In genomic region chr2:44920751-44921150, GRCh38 we compare ENCODE assay signal across 2 cellular contexts.
TF ChIP-seq lines count a peak whose summit lies in the region.

No MANE protein-coding gene starts in this region.

TF ChIP-seq in SK-N-SH, 30 proteins besides CTCF, POLR2A, EP300 and RAD21 (continued from another document):
- no peak for TF ChIP-seq ZBTB33 (IDR thresholded peaks at IDR 0.05; ENCODE audit: borderline replicate concordance, low read depth)
- no peak for TF ChIP-seq RFX5 (IDR thresholded peaks at IDR 0.05; ENCODE audit: low read length)
- TF ChIP-seq YY1 (IDR thresholded peaks at IDR 0.05; ENCODE audit: low read depth): no peak
- TF ChIP-seq IRF3 (IDR thresholded peaks at IDR 0.05; ENCODE audit: low read depth, low read length): no peak
- no peak for TF ChIP-seq USF1 (IDR thresholded peaks at IDR 0.05; ENCODE audit: borderline replicate concordance, low read depth)
- no peak for TF ChIP-seq MAX (IDR thresholded peaks at IDR 0.05; ENCODE audit: low read depth)
- TF ChIP-seq SIN3A (IDR thresholded peaks at IDR 0.05; ENCODE audit: borderline replicate concordance, low read depth, low read length): no peak
- no peak for TF ChIP-seq FOXM1 (IDR thresholded peaks at IDR 0.05; ENCODE audit: low read depth)
- no peak for TF ChIP-seq POLR2AphosphoS5 (IDR thresholded peaks at IDR 0.05; ENCODE audit: low read depth, low read length)
- TF ChIP-seq GATA2 (CRISPR knock-in tag; IDR thresholded peaks at IDR 0.05): no peak
- TF ChIP-seq NRF1 (IDR thresholded peaks at IDR 0.05; ENCODE audit: low read depth, low read length): no peak
- no peak for TF ChIP-seq JUND (IDR thresholded peaks at IDR 0.05)
- TF ChIP-seq TCF12 (IDR thresholded peaks at IDR 0.05): no peak
- no peak for TF ChIP-seq TAF1 (IDR thresholded peaks at IDR 0.05; ENCODE audit: borderline replicate concordance, low read depth, low read length)
TF ChIP-seq in SK-N-SH: peak in this region for 0.

TF ChIP-seq in SK-N-SH treated with all-trans-retinoic acid at 6 μM for 48 hours, 23 proteins besides CTCF, POLR2A, EP300 and RAD21 (continued from another document):
- TF ChIP-seq CSRNP3 (CRISPR knock-in tag; IDR thresholded peaks at IDR 0.05) (no peak), ESRRG (CRISPR knock-in tag; IDR thresholded peaks at IDR 0.05) (no peak), CSDC2 (CRISPR knock-in tag; IDR thresholded peaks at IDR 0.05) (no peak), RARB (CRISPR knock-in tag; IDR thresholded peaks at IDR 0.05) (no peak), ARNTL (CRISPR knock-in tag; IDR thresholded peaks at IDR 0.05; ENCODE audit: borderline replicate concordance, low read depth) (no peak), TSHZ2 (CRISPR knock-in tag; IDR thresholded peaks at IDR 0.05) (no peak), CREB5 (CRISPR knock-in tag; IDR thresholded peaks at IDR 0.05; ENCODE audit: low read depth) (no peak), PATZ1 (CRISPR knock-in tag; IDR thresholded peaks at IDR 0.05; ENCODE audit: borderline replicate concordance) (no peak), ZNF8 (CRISPR knock-in tag; IDR thresholded peaks at IDR 0.05) (no peak)
